Comparison of ENCODE assay signal across 1 cellular context in genomic region chr7:130560972-130561371, GRCh38.
TF ChIP-seq lines count a peak whose summit lies in the region.

No MANE protein-coding gene starts in this region.

TF ChIP-seq in SK-N-SH treated with all-trans-retinoic acid at 6 μM for 48 hours, 23 proteins besides CTCF, POLR2A, EP300 and RAD21 (continued from another document):
- TF ChIP-seq PATZ1 (CRISPR knock-in tag; IDR thresholded peaks at IDR 0.05; ENCODE audit: borderline replicate concordance): no peak
- no peak for TF ChIP-seq BACH2 (CRISPR knock-in tag; IDR thresholded peaks at IDR 0.05; ENCODE audit: borderline replicate concordance)
- no peak for TF ChIP-seq ISL1 (CRISPR knock-in tag; IDR thresholded peaks at IDR 0.05)
- TF ChIP-seq CSRNP3 (CRISPR knock-in tag; IDR thresholded peaks at IDR 0.05): no peak
- TF ChIP-seq TSHZ2 (CRISPR knock-in tag; IDR thresholded peaks at IDR 0.05): no peak
- TF ChIP-seq OSR1 (CRISPR knock-in tag; IDR thresholded peaks at IDR 0.05): no peak
- TF ChIP-seq ZC3H10 (CRISPR knock-in tag; IDR thresholded peaks at IDR 0.05): no peak
- TF ChIP-seq POU6F1 (CRISPR knock-in tag; IDR thresholded peaks at IDR 0.05; ENCODE audit: borderline replicate concordance, low read depth): no peak
- no peak for TF ChIP-seq CSDC2 (CRISPR knock-in tag; IDR thresholded peaks at IDR 0.05)
- TF ChIP-seq ZNF8 (CRISPR knock-in tag; IDR thresholded peaks at IDR 0.05): no peak
- TF ChIP-seq TOX (CRISPR knock-in tag; IDR thresholded peaks at IDR 0.05; ENCODE audit: borderline replicate concordance): no peak
- TF ChIP-seq ZNF565 (CRISPR knock-in tag; conservative IDR thresholded peaks at IDR 0.05; ENCODE audit: low read depth): no peak
- TF ChIP-seq TCF4 (CRISPR knock-in tag; IDR thresholded peaks at IDR 0.05; ENCODE audit: borderline replicate concordance): no peak
TF ChIP-seq in SK-N-SH treated with all-trans-retinoic acid at 6 μM for 48 hours: peak in this region for 0.
